8 cellular contexts compared by ENCODE assay signal in the genomic region with DNA sequence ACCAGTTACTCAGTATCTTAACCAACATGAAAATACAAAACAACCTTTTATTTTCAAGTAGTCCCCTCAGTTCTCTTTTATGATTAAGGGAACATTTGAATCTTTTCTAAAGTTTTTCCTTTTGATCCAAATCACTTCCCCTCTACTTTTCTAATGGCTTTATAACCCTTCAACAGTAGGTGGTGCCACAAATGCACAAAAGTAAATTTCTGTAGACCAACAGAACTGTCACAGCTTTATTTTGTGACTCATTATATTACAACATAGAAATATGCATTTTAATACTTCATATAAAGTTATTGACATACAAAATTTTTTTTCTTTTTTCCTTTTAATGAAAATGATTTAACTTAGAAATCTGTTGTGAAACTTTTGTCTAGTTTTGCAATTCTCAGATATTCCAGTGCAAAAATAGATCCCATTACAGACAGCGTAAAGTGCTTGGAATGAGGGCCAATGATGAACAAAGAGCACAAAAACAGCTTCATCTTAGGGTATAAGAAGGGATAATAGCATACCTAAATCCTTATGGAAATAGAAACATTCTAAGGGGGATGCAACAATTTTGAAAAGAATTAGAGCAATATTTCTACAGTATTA. TPM values are rescaled to one million over a fixed set of nuclear protein-coding genes. Genes with fewer than 3 reads are reported as not detected.
DNase-seq lines count a peak whose midpoint lies in the region; ATAC-seq and TF ChIP-seq lines count a peak whose summit lies in the region.

No MANE protein-coding gene starts in this region.

- ATAC-seq in GM19452 (IDR thresholded peaks at IDR 0.05; ENCODE audit: unreplicated experiment): peak; percentile 32
- ATAC-seq in GM19035 (IDR thresholded peaks at IDR 0.05; ENCODE audit: unreplicated experiment): no peak

- H3K27ac Mint-ChIP-seq in neural progenitor cell: no peak overlapping the region
- H3K27ac Mint-ChIP-seq in activated CD4-positive, alpha-beta memory T cell treated with anti-CD3 and anti-CD28 coated beads, Interleukin-2, amount 10 ng/mL, durations not matched to agents 7 days and 5 days: no peak overlapping the region

- no peaks in the 10 kb centered on the region for H3K4me1 Mint-ChIP-seq in neural progenitor cell
- no peaks in the 10 kb centered on the region for H3K4me1 Mint-ChIP-seq in activated CD4-positive, alpha-beta memory T cell treated with anti-CD3 and anti-CD28 coated beads, Interleukin-2, amount 10 ng/mL, durations not matched to agents 7 days and 5 days

- POLR2A ChIA-PET in BJ (lab: Charles Lee): no interaction called here
- POLR2A ChIA-PET in activated CD4-positive, alpha-beta memory T cell treated with anti-CD3 and anti-CD28 coated beads, Interleukin-2, amount 10 ng/mL, durations not matched to agents 7 days and 5 days (lab: Charles Lee): no interaction called here

- H3K27me3 ChIP-seq in BJ (ENCODE audit: control insufficient read depth, insufficient read depth, low read length): no peaks in the 10 kb centered on the region
- no peaks in the 10 kb centered on the region for H3K27me3 ChIP-seq in neural progenitor cell

- no peak overlapping the region for H2AFZ ChIP-seq in neural progenitor cell (replicated peaks)

- no peak overlapping the region for H3K4me2 ChIP-seq in neural progenitor cell

- H3K4me3 ChIP-seq in BJ (ENCODE audit: low read depth, low read length) (no peak overlapping the region), cardiac fibroblast (replicated peaks in 1 of 2; ENCODE audit: low read depth in 2 of 2, low read length in 2 of 2) (no peak overlapping the region), neural progenitor cell (no peak overlapping the region)

- H3K9me3 ChIP-seq in neural progenitor cell (ENCODE audit: low read depth): no peaks in the 10 kb centered on the region

- DNase-seq in BJ (ENCODE audit: low read depth): no peak
- peak; percentile 5 for DNase-seq in NCI-H1105 (lab: John Stamatoyannopoulos, UW)
- peak; percentile 56 to 72 for DNase-seq in cardiac fibroblast (ENCODE audit: low read depth in 2 of 2)
- DNase-seq in neural progenitor cell (ENCODE audit: low spot score): no peak
- no peak for DNase-seq in activated effector memory CD4-positive, alpha-beta T cell treated with anti-CD3 and anti-CD28 coated beads, Interleukin-2, amount 50 U/mL, for 16 hours
- no peak for DNase-seq in activated CD4-positive, alpha-beta memory T cell treated with anti-CD3 and anti-CD28 coated beads, Interleukin-2, amount 10 ng/mL, durations not matched to agents 7 days and 5 days

- H3K9ac ChIP-seq in neural progenitor cell: no peak overlapping the region

- H3K36me3 ChIP-seq in BJ (ENCODE audit: control insufficient read depth, insufficient read depth, low read length): no peaks in the 10 kb centered on the region; the same call in 1 of the 2 replicates
- H3K36me3 ChIP-seq in neural progenitor cell: peaks cover 6% of the 10 kb centered on the region

- no peaks in the 10 kb centered on the region for H3K4me1 ChIP-seq in neural progenitor cell

- H3K4me3 Mint-ChIP-seq in neural progenitor cell: no peak overlapping the region
- H3K4me3 Mint-ChIP-seq in activated CD4-positive, alpha-beta memory T cell treated with anti-CD3 and anti-CD28 coated beads, Interleukin-2, amount 10 ng/mL, durations not matched to agents 7 days and 5 days: no peak overlapping the region

- no peaks in the 10 kb centered on the region for H4K20me1 ChIP-seq in neural progenitor cell (ENCODE audit: low read depth)

- CTCF ChIA-PET in BJ (lab: Yijun Ruan, JAX): interaction anchor here (0.8 to 2.8 kb wide), 9 partner anchors 20 to 635 kb away, joined by 3 to 12 read pairs (median 4); a partner anchor contains a TSS
- CTCF ChIA-PET in activated CD4-positive, alpha-beta memory T cell treated with anti-CD3 and anti-CD28 coated beads, Interleukin-2, amount 10 ng/mL, durations not matched to agents 7 days and 5 days (lab: Charles Lee): interaction anchor here (0.8 to 1.3 kb wide), 4 partner anchors 12 to 694 kb away, joined by 3 to 4 read pairs (median 3); no protein-coding TSS in a partner anchor

- H3K27me3 Mint-ChIP-seq in neural progenitor cell (ENCODE audit: insufficient read depth, low read depth): no peaks in the 10 kb centered on the region
- peaks cover 2% of the 10 kb centered on the region for H3K27me3 Mint-ChIP-seq in activated CD4-positive, alpha-beta memory T cell treated with anti-CD3 and anti-CD28 coated beads, Interleukin-2, amount 10 ng/mL, durations not matched to agents 7 days and 5 days

- H3K27ac ChIP-seq in neural progenitor cell: no peak overlapping the region

- H3K9me3 Mint-ChIP-seq in neural progenitor cell: no peaks in the 10 kb centered on the region
- no peaks in the 10 kb centered on the region for H3K9me3 Mint-ChIP-seq in activated CD4-positive, alpha-beta memory T cell treated with anti-CD3 and anti-CD28 coated beads, Interleukin-2, amount 10 ng/mL, durations not matched to agents 7 days and 5 days

- H3K79me2 ChIP-seq in neural progenitor cell (ENCODE audit: low read depth): no peaks in the 10 kb centered on the region

- peaks cover 10% of the 10 kb centered on the region for H3K36me3 Mint-ChIP-seq in neural progenitor cell
- H3K36me3 Mint-ChIP-seq in activated CD4-positive, alpha-beta memory T cell treated with anti-CD3 and anti-CD28 coated beads, Interleukin-2, amount 10 ng/mL, durations not matched to agents 7 days and 5 days (ENCODE audit: low read depth): no peaks in the 10 kb centered on the region

- H3F3A ChIP-seq in neural progenitor cell (ENCODE audit: low read depth): no peaks in the 10 kb centered on the region

- TF ChIP-seq CTCF in BJ (IDR thresholded peaks at IDR 0.05; ENCODE audit: insufficient read depth, low read depth, low read length): peak; percentile 48
- TF ChIP-seq CTCF in cardiac fibroblast (IDR thresholded peaks at IDR 0.05; ENCODE audit: low read depth, low read length): peak; percentile 55
- TF ChIP-seq CTCF in neural progenitor cell (IDR thresholded peaks at IDR 0.05): peak; percentile 39

RNA-seq across cellular contexts. Expression of a gene that starts 17.0 kb away (rescaled TPM):
- polyA plus RNA-seq in BJ (2011; rRNA removed): 0.75 and 0.96 TPM in 2 replicates
- 0.26 and 0.76 TPM in 2 replicates for polyA minus RNA-seq in BJ (2011; rRNA and poly(A)+ RNA removed)
- total RNA-seq in neural progenitor cell (ENCODE audit: low replicate concordance): 1.3 and 2.1 TPM in 2 replicates
- total RNA-seq in activated CD4-positive, alpha-beta memory T cell treated with anti-CD3 and anti-CD28 coated beads, Interleukin-2, amount 10 ng/mL, durations not matched to agents 7 days and 5 days: 1 to 10 TPM in 1 of 2 experiments, under 1 TPM in 1; 0.28 to 1.5 TPM

RNA-seq across cellular contexts. Expression of a gene that starts 33.4 kb away (rescaled TPM):
- 40.6 and 62.8 TPM in 2 replicates for polyA plus RNA-seq in BJ (2011; rRNA removed)
- 6.7 and 8.5 TPM in 2 replicates for polyA minus RNA-seq in BJ (2011; rRNA and poly(A)+ RNA removed)
- 31.9 and 55.3 TPM in 2 replicates for total RNA-seq in neural progenitor cell (ENCODE audit: low replicate concordance)
- 10 to 100 TPM; 14.0 to 17.1 TPM for total RNA-seq in activated CD4-positive, alpha-beta memory T cell treated with anti-CD3 and anti-CD28 coated beads, Interleukin-2, amount 10 ng/mL, durations not matched to agents 7 days and 5 days

Comparison
In these comparisons a context has a peak if more than half of its experiments do, and no peak if none do; other contexts are left out.
1. DNase-seq: peak in NCI-H1105 (single experiment) and cardiac fibroblast (2 of 2); none in BJ (single experiment), neural progenitor cell (single experiment), activated effector memory CD4-positive, alpha-beta T cell treated with anti-CD3 and anti-CD28 coated beads, Interleukin-2, amount 50 U/mL, for 16 hours (single experiment) and activated CD4-positive, alpha-beta memory T cell treated with anti-CD3 and anti-CD28 coated beads, Interleukin-2, amount 10 ng/mL, durations not matched to agents 7 days and 5 days (single experiment).
2. Peak in every context shown above with its lines, with median percentiles within 50 percentile points of each other: CTCF ChIP-seq.